ENCODE assay signal across 13 cellular contexts in the genomic region with DNA sequence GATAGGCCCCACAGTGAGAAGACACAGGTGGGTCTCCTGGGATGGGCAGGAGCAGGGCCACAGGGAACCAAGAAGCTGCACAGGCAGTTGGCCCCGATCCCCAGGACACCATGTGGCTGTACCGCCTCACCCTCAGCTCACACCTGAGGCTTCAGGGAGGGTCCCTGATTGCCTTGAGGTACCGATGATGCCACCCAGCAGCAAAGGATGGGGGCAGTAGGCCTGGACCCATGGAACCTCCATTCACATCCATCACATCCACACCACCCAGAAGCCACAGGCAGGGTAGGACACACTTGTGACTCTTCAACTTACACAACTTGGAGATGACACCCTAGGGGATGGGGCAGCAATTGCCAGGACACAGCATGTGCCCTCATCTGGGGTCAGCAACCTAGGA. TPM values are rescaled to one million over a fixed set of nuclear protein-coding genes. Genes with fewer than 3 reads are reported as not detected.
"Had no signal": no experiment of that assay in that cellular context is flagged by ENCODE, and none has a peak within 500 bp of the region (broad histone marks: within the 10 kb centered on the region; RNA-seq: fewer than 3 reads in every experiment).

No MANE protein-coding gene starts in this region.

RNA-seq across cellular contexts. Expression of gene RAET1L, which starts 21.7 kb away (rescaled TPM):
- total RNA-seq: aorta, breast epithelium, chondrocyte, dermis blood vessel endothelial cell, gastrocnemius medialis, heart left ventricle, left cardiac atrium, lower lobe of right lung, osteoblast, pulmonary artery endothelial cell, right lobe of liver, SJCRH30, upper lobe of left lung had no signal
- polyA plus RNA-seq: aorta, heart left ventricle had no signal
